ENCODE assay signal across 8 cellular contexts in genomic region chr17:18184143-18185007, GRCh38. TPM values are rescaled to one million over a fixed set of nuclear protein-coding genes. Genes with fewer than 3 reads are reported as not detected.
DNase-seq lines count a peak whose midpoint lies in the region; ATAC-seq and TF ChIP-seq lines count a peak whose summit lies in the region.

No MANE protein-coding gene starts in this region.

- H3K4me3 ChIP-seq in DOHH2 (ENCODE audit: low read length) (peak overlapping the region; percentile 92), heart right ventricle (peak overlapping the region; percentile 67 to 99 (median 87)), rectal smooth muscle tissue (ENCODE audit: low read length) (peak overlapping the region; percentile 80), uterus (peak overlapping the region; percentile 90 to 92)

- no peaks in the 10 kb centered on the region for H3F3A ChIP-seq in DOHH2 (ENCODE audit: control insufficient read depth, insufficient read depth)

- H3K27ac ChIP-seq in DOHH2 (ENCODE audit: low read depth, low read length): peak overlapping the region; percentile 90
- H3K27ac ChIP-seq in heart right ventricle: peak overlapping the region; percentile 89 to 100 (median 97)
- peak overlapping the region; percentile 96 for H3K27ac ChIP-seq in rectal smooth muscle tissue (ENCODE audit: low read depth, low read length)
- H3K27ac ChIP-seq in uterus: peak overlapping the region; percentile 93 to 96

- no peak for TF ChIP-seq POLR2A in uterus (IDR thresholded peaks at IDR 0.05)

- DNase-seq in SK-N-DZ (ENCODE audit: low spot score) (peak; percentile 44), heart right ventricle (peak; percentile 38 to 47), uterus (peak; percentile 52 to 61), hepatic stellate cell (ENCODE audit: low spot score) (no peak)
- peak; percentile 71 for DNase-seq in activated naive CD8-positive, alpha-beta T cell treated with anti-CD3 and anti-CD28 coated beads, Interleukin-2, amount 50 U/mL, for 24 hours

- H3K4me1 Mint-ChIP-seq in activated naive CD8-positive, alpha-beta T cell treated with anti-CD3 and anti-CD28 coated beads, Interleukin-2, amount 50 U/mL, for 24 hours: peaks cover 70% of the 10 kb centered on the region

- no peaks in the 10 kb centered on the region for H3K9me2 ChIP-seq in DOHH2 (replicated peaks; ENCODE audit: control insufficient read depth, low read length)

- H3K4me3 Mint-ChIP-seq in activated naive CD8-positive, alpha-beta T cell treated with anti-CD3 and anti-CD28 coated beads, Interleukin-2, amount 50 U/mL, for 24 hours: peak overlapping the region; percentile 96

- peak overlapping the region; percentile 93 for H3K4me2 ChIP-seq in DOHH2 (ENCODE audit: low read length)

- peaks cover 35% of the 10 kb centered on the region for H4K20me1 ChIP-seq in DOHH2 (ENCODE audit: control insufficient read depth, insufficient read depth, low read depth, low read length)

- peaks cover 48% of the 10 kb centered on the region for H3K4me1 ChIP-seq in DOHH2 (ENCODE audit: control insufficient read depth, low read length)
- peaks cover 19 to 66% (median 59%) of the 10 kb centered on the region in 9 donors for H3K4me1 ChIP-seq in heart right ventricle
- H3K4me1 ChIP-seq in rectal smooth muscle tissue (ENCODE audit: control insufficient read depth, insufficient read depth, low read length): peaks cover 27% of the 10 kb centered on the region
- H3K4me1 ChIP-seq in uterus: peaks cover 14 to 26% of the 10 kb centered on the region in 2 donors

- peaks cover 57% of the 10 kb centered on the region for H3K79me2 ChIP-seq in DOHH2 (ENCODE audit: control insufficient read depth, low read length)

- peaks cover 3% of the 10 kb centered on the region for H3K27me3 Mint-ChIP-seq in activated naive CD8-positive, alpha-beta T cell treated with anti-CD3 and anti-CD28 coated beads, Interleukin-2, amount 50 U/mL, for 24 hours

- peak overlapping the region; percentile 92 for H3K27ac Mint-ChIP-seq in activated naive CD8-positive, alpha-beta T cell treated with anti-CD3 and anti-CD28 coated beads, Interleukin-2, amount 50 U/mL, for 24 hours

- H3K9me3 Mint-ChIP-seq in activated naive CD8-positive, alpha-beta T cell treated with anti-CD3 and anti-CD28 coated beads, Interleukin-2, amount 50 U/mL, for 24 hours: no peaks in the 10 kb centered on the region

- peak overlapping the region; percentile 55 for H3K9ac ChIP-seq in rectal smooth muscle tissue (ENCODE audit: low read length)

- ATAC-seq in HG02763 (IDR thresholded peaks at IDR 0.05; ENCODE audit: unreplicated experiment) (peak; percentile 5), heart right ventricle (peak in 4 of 8 donors; percentile 8 to 16 (median 10))
- ATAC-seq in activated naive CD8-positive, alpha-beta T cell treated with anti-CD3 and anti-CD28 coated beads, Interleukin-2, amount 50 U/mL, for 24 hours: no peak

- TF ChIP-seq CTCF in DOHH2 (IDR thresholded peaks at IDR 0.05; ENCODE audit: low read depth, low read length, poor library complexity, severe bottlenecking) (peak; percentile 24), heart right ventricle (IDR thresholded peaks at IDR 0.05) (peak in 2 of 9 donors; percentile 5 to 22), uterus (IDR thresholded peaks at IDR 0.05) (no peak)

- H3K9me3 ChIP-seq in DOHH2 (ENCODE audit: control insufficient read depth, insufficient read depth, low read length) (no peaks in the 10 kb centered on the region), heart right ventricle (no peaks in the 10 kb centered on the region), uterus (no peaks in the 10 kb centered on the region)

- 0 to 1% methylated on average over 90 to 91 of the region's 91 CpGs for WGBS in heart right ventricle, 2 donors

- intact Hi-C loops in heart right ventricle (cut with DNase I) (loop anchor here in 3 of 10 donors (5.0 kb wide), 1 partner anchor 42 kb away; no protein-coding TSS in a partner anchor), uterus (cut with DNase I; ENCODE audit: low total_unique reads) (no loop called here)

- H3K36me3 ChIP-seq in DOHH2 (ENCODE audit: control insufficient read depth, low read length) (peaks cover 52% of the 10 kb centered on the region), heart right ventricle (peaks cover 0 to 33% (median 2%) of the 10 kb centered on the region in 9 donors), rectal smooth muscle tissue (ENCODE audit: control insufficient read depth, insufficient read depth, low read length) (no peaks in the 10 kb centered on the region), uterus (no peaks in the 10 kb centered on the region)

- peaks cover 41% of the 10 kb centered on the region for H3K36me3 Mint-ChIP-seq in activated naive CD8-positive, alpha-beta T cell treated with anti-CD3 and anti-CD28 coated beads, Interleukin-2, amount 50 U/mL, for 24 hours (ENCODE audit: low read depth)

- no peaks in the 10 kb centered on the region for H3K27me3 ChIP-seq in DOHH2 (ENCODE audit: control insufficient read depth, low read length)
- no peaks in the 10 kb centered on the region for H3K27me3 ChIP-seq in heart right ventricle
- no peaks in the 10 kb centered on the region for H3K27me3 ChIP-seq in rectal smooth muscle tissue (ENCODE audit: control insufficient read depth, insufficient read depth, low read length)
- H3K27me3 ChIP-seq in uterus: no peaks in the 10 kb centered on the region

RNA-seq across cellular contexts. Expression of gene ALKBH5, which starts 0.7 kb away (rescaled TPM):
- polyA plus RNA-seq in SK-N-DZ (2014; cell fraction: cytosol; rRNA removed): 65.7 and 68.3 TPM in 2 replicates
- polyA plus RNA-seq in SK-N-DZ (2014; cell fraction: nucleus; rRNA removed): 39.1 and 41.5 TPM in 2 replicates
- 100 to 1,000 TPM; 163 to 208 (median 194) TPM for total RNA-seq in heart right ventricle
- 10 to 100 TPM; 72.6 to 80.3 TPM for polyA plus RNA-seq in heart right ventricle
- 100 to 1,000 TPM in 2 of 4 donors, 10 to 100 TPM in 2; 66.5 to 136 (median 98.5) TPM for total RNA-seq in uterus

RNA-seq across cellular contexts. Expression of gene LLGL1, which starts 41.1 kb away (rescaled TPM):
- polyA plus RNA-seq in SK-N-DZ (2014; cell fraction: cytosol; rRNA removed): 99.4 and 115 TPM in 2 replicates
- polyA plus RNA-seq in SK-N-DZ (2014; cell fraction: nucleus; rRNA removed): 83.2 and 89.5 TPM in 2 replicates
- total RNA-seq in heart right ventricle (10 to 100 TPM in 1 of 10 donors, 1 to 10 TPM in 9; 7.2 to 12.4 (median 9.1) TPM), uterus (10 to 100 TPM in 3 of 4 donors, 1 to 10 TPM in 1; 7.6 to 72.0 (median 23.1) TPM)
- polyA plus RNA-seq in heart right ventricle: 1 to 10 TPM; 5.8 to 5.9 TPM
